Comparison of ENCODE assay signal across 8 cellular contexts in the genomic region with DNA sequence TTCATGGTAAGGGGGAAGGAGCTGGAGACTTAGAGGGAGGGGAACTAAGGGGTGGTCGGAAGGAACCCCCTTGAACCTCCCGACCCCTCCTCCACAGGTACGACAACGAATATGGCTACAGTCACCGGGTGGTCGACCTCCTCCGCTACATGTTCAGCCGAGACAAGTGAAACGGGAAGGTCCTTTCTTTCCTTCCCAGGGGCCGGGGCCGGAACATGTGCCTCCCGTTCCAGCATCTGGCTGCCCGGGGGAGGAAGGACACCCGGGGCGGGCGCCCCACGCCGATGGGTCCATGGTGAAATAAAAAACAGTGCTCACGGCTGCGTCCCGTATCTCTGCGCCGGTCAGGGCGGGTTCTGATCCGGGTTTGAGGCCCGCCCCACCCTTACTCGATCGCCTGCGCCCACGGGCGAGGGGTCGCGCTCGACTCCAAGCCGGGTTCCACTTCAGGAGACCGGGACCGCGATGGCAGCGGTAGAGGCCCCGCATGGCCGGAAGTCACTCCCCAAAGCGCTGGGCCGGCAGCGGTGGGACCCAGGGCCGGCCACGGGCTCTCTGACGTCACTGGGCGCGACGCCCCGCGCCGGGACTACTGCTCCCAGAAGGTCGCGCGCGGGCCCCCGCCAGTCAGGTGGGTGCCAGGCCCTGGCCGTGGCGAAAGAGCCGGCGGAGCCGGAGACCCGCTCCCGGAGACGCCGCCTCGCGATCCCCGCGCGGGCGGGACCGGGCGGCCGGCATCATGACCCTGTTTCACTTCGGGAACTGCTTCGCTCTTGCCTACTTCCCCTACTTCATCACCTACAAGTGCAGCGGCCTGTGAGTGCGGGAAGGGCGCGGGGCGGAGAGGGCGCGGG. TPM values are rescaled to one million over a fixed set of nuclear protein-coding genes. Genes with fewer than 3 reads are reported as not detected.
DNase-seq lines count a peak whose midpoint lies in the region; ATAC-seq and TF ChIP-seq lines count a peak whose summit lies in the region.

A gene with protein sequence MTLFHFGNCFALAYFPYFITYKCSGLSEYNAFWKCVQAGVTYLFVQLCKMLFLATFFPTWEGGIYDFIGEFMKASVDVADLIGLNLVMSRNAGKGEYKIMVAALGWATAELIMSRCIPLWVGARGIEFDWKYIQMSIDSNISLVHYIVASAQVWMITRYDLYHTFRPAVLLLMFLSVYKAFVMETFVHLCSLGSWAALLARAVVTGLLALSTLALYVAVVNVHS (plus strand): TSS at position 626 of the 854 bp plus-strand sequence. CDS start 114 bp downstream, at position 740.

- H3K27ac ChIP-seq in right lobe of liver, result peak within 1 kb of the TSS; percentile 41 to 63 (median 44)

- no peak for TF ChIP-seq CTCF in right lobe of liver (IDR thresholded peaks at IDR 0.05)

- peak; percentile 89 for DNase-seq in Ammon's horn (ENCODE audit: low spot score)
- peak; percentile 95 for DNase-seq in NCI-H69 (lab: John Stamatoyannopoulos, UW)
- DNase-seq in activated CD4-positive, alpha-beta T cell treated with anti-CD3 and anti-CD28 coated beads, Interleukin-2, amount 50 U/mL, for 4 hours, result peak; percentile 67 to 69
- DNase-seq in dermis microvascular lymphatic vessel endothelial cell (ENCODE audit: low read depth in 2 of 2), result peak; percentile 63 to 90
- peak; percentile 95 to 97 (median 96) for DNase-seq in right lobe of liver
- DNase-seq in stimulated activated CD4-positive, alpha-beta T cell treated with anti-CD3 and anti-CD28 coated beads, Interleukin-4, amount 100 ng/mL, for 24 hours, result peak; percentile 83

- H3K36me3 ChIP-seq in right lobe of liver, result no peaks in the 10 kb centered on the region

- WGBS in right lobe of liver (ENCODE audit: insufficient coverage, low coverage, low lambda C conversion rate, missing lambda C conversion rate), result 1% methylated on average over 15 of the region's 85 CpGs

- no peaks in the 10 kb centered on the region for H3K9me3 ChIP-seq in right lobe of liver

- TF ChIP-seq POLR2A in GM19193 (IDR thresholded peaks at IDR 0.05; ENCODE audit: extremely low read depth, insufficient read depth, insufficient read length) (peak; percentile 82), right lobe of liver (IDR thresholded peaks at IDR 0.05) (peak; percentile 81)

- ATAC-seq in HG03460 (IDR thresholded peaks at IDR 0.05; ENCODE audit: unreplicated experiment) (peak; percentile 73), right lobe of liver (peak; percentile 93 to 96 (median 96))

- no peaks in the 10 kb centered on the region for H3K27me3 ChIP-seq in right lobe of liver

- H3K4me1 ChIP-seq in right lobe of liver, result peaks cover 0 to 9% (median 4%) of the 10 kb centered on the region in 4 donors

- peak within 1 kb of the TSS; percentile 77 to 100 (median 99) for H3K4me3 ChIP-seq in right lobe of liver

- intact Hi-C loops in right lobe of liver (cut with DNase I), result no loop called here

RNA-seq across cellular contexts. Expression of the gene that starts here (rescaled TPM):
- total RNA-seq in dermis microvascular lymphatic vessel endothelial cell (52.1 and 70.3 TPM in 2 replicates), right lobe of liver (10 to 100 TPM; 29.4 to 65.7 (median 36.2) TPM)

Comparison
In these comparisons a context has a peak if more than half of its experiments do, and no peak if none do; other contexts are left out.
1. Peak in every context shown above with its lines: DNase-seq, ATAC-seq, H3K4me3 ChIP-seq and H3K27ac ChIP-seq.